In the genomic region with DNA sequence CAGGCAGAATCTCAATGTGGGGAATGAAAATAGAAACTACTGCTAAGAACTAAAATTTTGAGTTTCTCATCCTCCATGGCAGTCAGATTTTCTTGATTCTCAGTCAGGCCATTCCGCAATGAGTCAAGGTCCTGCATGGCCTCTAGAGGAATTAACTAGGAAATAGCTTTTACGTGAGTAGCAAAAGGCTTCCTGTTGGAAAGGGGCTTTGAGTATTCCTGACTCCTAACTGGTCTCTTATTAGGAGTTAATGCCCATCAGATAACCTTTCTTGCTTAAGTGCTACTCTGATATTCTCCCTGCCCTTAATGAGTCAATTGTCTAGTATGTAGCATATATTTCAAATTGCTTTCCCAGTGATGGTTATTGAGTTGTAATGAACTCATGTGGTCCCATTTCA, we compare ENCODE assay signal across 18 cellular contexts.
A peak's percentile ranks its signal among the peaks of the same experiment; 100 is the strongest.
DNase-seq lines count a peak whose midpoint lies in the region; ATAC-seq lines count a peak whose summit lies in the region.
"Had no signal": no experiment of that assay in that cellular context is flagged by ENCODE, and none has a peak within 500 bp of the region (broad histone marks: within the 10 kb centered on the region; RNA-seq: fewer than 3 reads in every experiment).

No MANE protein-coding gene starts in this region.

- 80 to 86% methylated on average over 2 of the region's 2 CpGs for WGBS in mesodermal cell (ENCODE audit: insufficient coverage in 2 of 2), 2 experiments

- peak overlapping the region; percentile 41 for H3K27ac ChIP-seq in mesodermal cell (ENCODE audit: low read depth, low read length, severe bottlenecking)
- H3K27ac ChIP-seq: C4-2B, KMS-11, RWPE1 had no signal

- no peaks in the 10 kb centered on the region for H3K36me3 ChIP-seq in mesodermal cell (ENCODE audit: control insufficient read depth, insufficient read depth, low read length)

- H3K9me3 ChIP-seq in mesodermal cell (ENCODE audit: control insufficient read depth, low read length) = no peaks in the 10 kb centered on the region

- no peaks in the 10 kb centered on the region for H3K36me3 Mint-ChIP-seq in activated naive CD4-positive, alpha-beta T cell treated with anti-CD3 and anti-CD28 coated beads, Interleukin-2, amount 50 U/mL, for 72 hours
- H3K36me3 Mint-ChIP-seq in immature natural killer cell = no peaks in the 10 kb centered on the region

- peaks cover 17% of the 10 kb centered on the region for H3K4me1 ChIP-seq in mesodermal cell (ENCODE audit: control insufficient read depth, insufficient read depth, low read length, poor library complexity, severe bottlenecking)

- H3K4me3 Mint-ChIP-seq in immature natural killer cell = no peak overlapping the region

- H3K27ac Mint-ChIP-seq in activated naive CD4-positive, alpha-beta T cell treated with anti-CD3 and anti-CD28 coated beads, Interleukin-2, amount 50 U/mL, for 72 hours = no peak overlapping the region
- no peak overlapping the region for H3K27ac Mint-ChIP-seq in immature natural killer cell

- H3K27me3 Mint-ChIP-seq in immature natural killer cell (ENCODE audit: low read depth in 3 of 3) = peaks cover 0 to 2% (median 0%) of the 10 kb centered on the region in 3 donors

- H3K9me3 Mint-ChIP-seq in activated naive CD4-positive, alpha-beta T cell treated with anti-CD3 and anti-CD28 coated beads, Interleukin-2, amount 50 U/mL, for 72 hours = peaks cover 0 to 9% of the 10 kb centered on the region in 2 donors
- H3K9me3 Mint-ChIP-seq in immature natural killer cell = peaks cover 0 to 17% (median 7%) of the 10 kb centered on the region in 6 donors

- ATAC-seq in activated naive CD4-positive, alpha-beta T cell treated with anti-CD3 and anti-CD28 coated beads, Interleukin-2, amount 50 U/mL, for 72 hours = no peak
- ATAC-seq: PC-3 had no signal

- peak; percentile 1 for DNase-seq in ELF-1 (ENCODE audit: low read depth, low spot score)
- peak; percentile 27 for DNase-seq in HT1080 (ENCODE audit: low read depth)
- peak; percentile 88 for DNase-seq in dermis blood vessel endothelial cell
- no peak for DNase-seq in activated naive CD4-positive, alpha-beta T cell treated with anti-CD3 and anti-CD28 coated beads, Interleukin-2, amount 50 U/mL, for 72 hours (ENCODE audit: low spot score in 2 of 2)
- DNase-seq in immature natural killer cell = no peak
- no peak for DNase-seq in NCI-H1436 (lab: John Stamatoyannopoulos, UW)
- DNase-seq in stimulated activated naive CD4-positive, alpha-beta T cell treated with Interleukin-2 at 50 U/mL for 16 hours (lab: John Stamatoyannopoulos, UW) = no peak
- DNase-seq: GOT3, NCI-H1048, NCI-H146, NCI-H2081, NCI-H510A, NCI-H774, PC-3 had no signal

- no peaks in the 10 kb centered on the region for H3K4me1 Mint-ChIP-seq in immature natural killer cell

- no peak overlapping the region for H3K4me3 ChIP-seq in mesodermal cell (ENCODE audit: extremely low read depth, insufficient read depth, low read length, poor library complexity, severe bottlenecking)

Comparison
In these comparisons a context has a peak if more than half of its experiments do, and no peak if none do; other contexts are left out.
1. DNase-seq: peak in ELF-1 (single experiment), HT1080 (single experiment) and dermis blood vessel endothelial cell (single experiment); none in activated naive CD4-positive, alpha-beta T cell treated with anti-CD3 and anti-CD28 coated beads, Interleukin-2, amount 50 U/mL, for 72 hours (0 of 2), immature natural killer cell (0 of 3), NCI-H1436 (single experiment) and stimulated activated naive CD4-positive, alpha-beta T cell treated with Interleukin-2 at 50 U/mL for 16 hours (single experiment).